Comparison of ENCODE assay signal across 1 cellular context in genomic region chr7:108014747-108015682, GRCh38.
TF ChIP-seq lines count a peak whose summit lies in the region.

No MANE protein-coding gene starts in this region.

TF ChIP-seq in HepG2, 621 proteins besides CTCF, POLR2A, EP300 and RAD21 (continued from another document and continues in another):
- TF ChIP-seq FUBP1 (CRISPR knock-in tag; IDR thresholded peaks at IDR 0.05; ENCODE audit: borderline replicate concordance) (no peak), ADNP (CRISPR knock-in tag; IDR thresholded peaks at IDR 0.05) (peak; percentile 85; the same call in 1 of the 2 replicates), ZNF17 (CRISPR knock-in tag; IDR thresholded peaks at IDR 0.05) (no peak), RNF2 (conservative IDR thresholded peaks at IDR 0.05; ENCODE audit: low read depth) (no peak), ZBTB4 (CRISPR knock-in tag; IDR thresholded peaks at IDR 0.05; ENCODE audit: borderline replicate concordance) (no peak), ZBTB20 (CRISPR knock-in tag; IDR thresholded peaks at IDR 0.05; ENCODE audit: borderline replicate concordance, low read depth) (no peak), ZNF275 (CRISPR knock-in tag; IDR thresholded peaks at IDR 0.05; ENCODE audit: borderline replicate concordance) (no peak), ISL2 (CRISPR knock-in tag; IDR thresholded peaks at IDR 0.05) (peak; percentile 93), NFAT5 (CRISPR knock-in tag; IDR thresholded peaks at IDR 0.05) (no peak), ZNF674 (CRISPR knock-in tag; IDR thresholded peaks at IDR 0.05; ENCODE audit: low read depth) (no peak), ZBTB7A (CRISPR knock-in tag; IDR thresholded peaks at IDR 0.05) (no peak), TEAD3 (CRISPR knock-in tag; optimal IDR thresholded peaks at IDR 0.05; ENCODE audit: borderline replicate concordance) (peak; percentile 87), ZNF577 (CRISPR knock-in tag; IDR thresholded peaks at IDR 0.05; ENCODE audit: borderline replicate concordance, low read depth) (no peak), KLF11 (CRISPR knock-in tag; IDR thresholded peaks at IDR 0.05) (0 out of 2 replicates have a peak, but pooled peaks have one; percentile 44), MIER3 (CRISPR knock-in tag; IDR thresholded peaks at IDR 0.05; ENCODE audit: borderline replicate concordance) (peak; percentile 37; the same call in 1 of the 2 replicates), ZNF570 (CRISPR knock-in tag; IDR thresholded peaks at IDR 0.05; ENCODE audit: borderline replicate concordance) (no peak), SSRP1 (CRISPR knock-in tag; IDR thresholded peaks at IDR 0.05) (no peak), GABPA (IDR thresholded peaks at IDR 0.05; ENCODE audit: low read depth, low read length) (no peak), GABPA (CRISPR knock-in tag; IDR thresholded peaks at IDR 0.05; ENCODE audit: low read depth) (peak; percentile 16; the same call in 1 of the 2 replicates), ZNF589 (CRISPR knock-in tag; conservative IDR thresholded peaks at IDR 0.05) (no peak), AGO2 (optimal IDR thresholded peaks at IDR 0.05; ENCODE audit: low read depth, low read length) (no peak), ZNF746 (CRISPR knock-in tag; IDR thresholded peaks at IDR 0.05) (no peak), KDM2A (CRISPR knock-in tag; IDR thresholded peaks at IDR 0.05; ENCODE audit: borderline replicate concordance, low read depth) (no peak), NFYC (CRISPR knock-in tag; IDR thresholded peaks at IDR 0.05) (no peak), WIZ (CRISPR knock-in tag; IDR thresholded peaks at IDR 0.05) (no peak), TFDP1 (CRISPR knock-in tag; IDR thresholded peaks at IDR 0.05; ENCODE audit: borderline replicate concordance) (no peak), ATF7 (IDR thresholded peaks at IDR 0.05) (no peak), ATF7 (CRISPR knock-in tag; IDR thresholded peaks at IDR 0.05) (no peak), HOXA7 (CRISPR knock-in tag; IDR thresholded peaks at IDR 0.05) (no peak), RFXANK (CRISPR knock-in tag; IDR thresholded peaks at IDR 0.05) (peak; percentile 45; the same call in 1 of the 2 replicates), ZNF775 (CRISPR knock-in tag; IDR thresholded peaks at IDR 0.05; ENCODE audit: borderline replicate concordance) (no peak; the same call in 1 of the 2 replicates), AHDC1 (CRISPR knock-in tag; IDR thresholded peaks at IDR 0.05; ENCODE audit: borderline replicate concordance) (peak; percentile 91; the same call in 1 of the 2 replicates), ZNF83 (CRISPR knock-in tag; IDR thresholded peaks at IDR 0.05; ENCODE audit: borderline replicate concordance) (no peak), ZSCAN20 (CRISPR knock-in tag; IDR thresholded peaks at IDR 0.05; ENCODE audit: borderline replicate concordance) (no peak), TEF (CRISPR knock-in tag; IDR thresholded peaks at IDR 0.05) (no peak), ZMYM4 (CRISPR knock-in tag; IDR thresholded peaks at IDR 0.05) (peak; percentile 12; the same call in 1 of the 2 replicates), ZNF337 (CRISPR knock-in tag; IDR thresholded peaks at IDR 0.05; ENCODE audit: borderline replicate concordance, low read depth) (no peak), CREB1 (IDR thresholded peaks at IDR 0.05) (no peak), CREB1 (CRISPR knock-in tag; IDR thresholded peaks at IDR 0.05) (peak; percentile 47; the same call in 1 of the 2 replicates), SMAD9 (CRISPR knock-in tag; IDR thresholded peaks at IDR 0.05) (no peak), KDM6A (CRISPR knock-in tag; IDR thresholded peaks at IDR 0.05; ENCODE audit: low read depth) (peak; percentile 56), CENPBD1 (CRISPR knock-in tag; IDR thresholded peaks at IDR 0.05; ENCODE audit: borderline replicate concordance, low read depth) (no peak), ZKSCAN8 (CRISPR knock-in tag; IDR thresholded peaks at IDR 0.05; ENCODE audit: borderline replicate concordance) (peak; percentile 38; the same call in 1 of the 2 replicates), U2AF1 (optimal IDR thresholded peaks at IDR 0.05; ENCODE audit: low read depth, low read length) (no peak), FOXP1 (IDR thresholded peaks at IDR 0.05) (no peak), FOXP1 (CRISPR knock-in tag; IDR thresholded peaks at IDR 0.05) (peak; percentile 80)
